In genomic region chr3:126259411-126260391, GRCh38 we compare ENCODE assay signal across 9 cellular contexts.
DNase-seq lines count a peak whose midpoint lies in the region; ATAC-seq and TF ChIP-seq lines count a peak whose summit lies in the region.
"Had no signal": no experiment of that assay in that cellular context is flagged by ENCODE, and none has a peak within 500 bp of the region (broad histone marks: within the 10 kb centered on the region; RNA-seq: fewer than 3 reads in every experiment).

No MANE protein-coding gene starts in this region.

- DNase-seq in 8988T (peak; percentile 41), H7 (peak; percentile 83), left ventricle myocardium superior (peak; percentile 84), T-cell (no peak), natural killer cell (no peak), amniotic stem cell (lab: John Stamatoyannopoulos, UW) (no peak)
- peak; percentile 12 to 24 for DNase-seq in stimulated activated naive CD8-positive, alpha-beta T cell treated with anti-CD3 and anti-CD28 coated beads, Interleukin-15, amount 100 ng/mL, for 72 hours

- no peaks in the 10 kb centered on the region for H3K36me3 ChIP-seq in H7 (replicated peaks; ENCODE audit: control insufficient read depth, insufficient read depth, low read length)

- H3K4me3 ChIP-seq in H7 (ENCODE audit: insufficient read depth, low read depth, low read length) (peak overlapping the region; percentile 21), WI38 (ENCODE audit: low read depth, low read length) (no peak overlapping the region)

- CTCF ChIA-PET in T-cell (lab: Charles Lee), result no interaction called here

- H3K27me3 ChIP-seq in H7 (ENCODE audit: control insufficient read depth, insufficient read depth, low read length), result peaks cover 1% of the 10 kb centered on the region; the same call in 1 of the 2 replicates

- ATAC-seq in left ventricle myocardium superior (peak; percentile 91), T-cell (replicated peaks in 1 of 4) (no peak), natural killer cell (no peak)
- ATAC-seq in stimulated activated naive CD8-positive, alpha-beta T cell treated with anti-CD3 and anti-CD28 coated beads, Interleukin-15, amount 100 ng/mL, for 72 hours, result no peak

- no peaks in the 10 kb centered on the region for H3K9me3 Mint-ChIP-seq in stimulated activated naive CD8-positive, alpha-beta T cell treated with anti-CD3 and anti-CD28 coated beads, Interleukin-15, amount 100 ng/mL, for 72 hours
- H3K9me3 Mint-ChIP-seq in T-cell (no peaks in the 10 kb centered on the region), natural killer cell (no peaks in the 10 kb centered on the region)
- H3K9me3 Mint-ChIP-seq: activated naive CD4-positive, alpha-beta T cell treated with anti-CD3 and anti-CD28 coated beads, Interleukin-2, amount 50 U/mL, for 24 hours had no signal

- POLR2A ChIA-PET in T-cell (lab: Charles Lee), result no interaction called here

- H3K27me3 Mint-ChIP-seq in stimulated activated naive CD8-positive, alpha-beta T cell treated with anti-CD3 and anti-CD28 coated beads, Interleukin-15, amount 100 ng/mL, for 72 hours, result peaks cover 16% of the 10 kb centered on the region
- H3K27me3 Mint-ChIP-seq in T-cell (peaks cover 8 to 21% of the 10 kb centered on the region in 2 donors), natural killer cell (ENCODE audit: low read depth in 2 of 2) (peaks cover 0 to 5% of the 10 kb centered on the region in 2 donors)

- H3K36me3 Mint-ChIP-seq in T-cell, result no peaks in the 10 kb centered on the region
- H3K36me3 Mint-ChIP-seq in natural killer cell, result no peaks in the 10 kb centered on the region
- H3K36me3 Mint-ChIP-seq: activated naive CD4-positive, alpha-beta T cell treated with anti-CD3 and anti-CD28 coated beads, Interleukin-2, amount 50 U/mL, for 24 hours had no signal

- intact Hi-C loops in left ventricle myocardium superior (cut with micrococcal nuclease) (loop anchor here (5.0 to 10.0 kb wide), 2 partner anchors 105 to 133 kb away; partner anchors contain the start of gene CFAP100), natural killer cell (cut with micrococcal nuclease) (no loop called here)

- TF ChIP-seq CTCF in WI38 (IDR thresholded peaks at IDR 0.05; ENCODE audit: low read depth, low read length) (peak; percentile 75), natural killer cell (IDR thresholded peaks at IDR 0.05) (no peak)

- H3K4me3 Mint-ChIP-seq in stimulated activated naive CD8-positive, alpha-beta T cell treated with anti-CD3 and anti-CD28 coated beads, Interleukin-15, amount 100 ng/mL, for 72 hours, result no peak overlapping the region
- H3K4me3 Mint-ChIP-seq in T-cell, result no peak overlapping the region
- H3K4me3 Mint-ChIP-seq in natural killer cell, result no peak overlapping the region
- H3K4me3 Mint-ChIP-seq: activated naive CD4-positive, alpha-beta T cell treated with anti-CD3 and anti-CD28 coated beads, Interleukin-2, amount 50 U/mL, for 24 hours had no signal

- H3K27ac Mint-ChIP-seq in stimulated activated naive CD8-positive, alpha-beta T cell treated with anti-CD3 and anti-CD28 coated beads, Interleukin-15, amount 100 ng/mL, for 72 hours, result peak overlapping the region; percentile 82 to 97
- H3K27ac Mint-ChIP-seq in T-cell (no peak overlapping the region), natural killer cell (peak overlapping the region in 1 of 2 donors; percentile 69)
- H3K27ac Mint-ChIP-seq: activated naive CD4-positive, alpha-beta T cell treated with anti-CD3 and anti-CD28 coated beads, Interleukin-2, amount 50 U/mL, for 24 hours had no signal

- peaks cover 16% of the 10 kb centered on the region for H3K4me1 Mint-ChIP-seq in stimulated activated naive CD8-positive, alpha-beta T cell treated with anti-CD3 and anti-CD28 coated beads, Interleukin-15, amount 100 ng/mL, for 72 hours
- H3K4me1 Mint-ChIP-seq in T-cell, result no peaks in the 10 kb centered on the region
- H3K4me1 Mint-ChIP-seq in natural killer cell, result peaks cover 8 to 15% of the 10 kb centered on the region in 2 donors
- H3K4me1 Mint-ChIP-seq: activated naive CD4-positive, alpha-beta T cell treated with anti-CD3 and anti-CD28 coated beads, Interleukin-2, amount 50 U/mL, for 24 hours had no signal

Comparison
In these comparisons a context has a peak if more than half of its experiments do, and no peak if none do; other contexts are left out.
1. DNase-seq: peak in 8988T (single experiment), H7 (single experiment), left ventricle myocardium superior (single experiment) and stimulated activated naive CD8-positive, alpha-beta T cell treated with anti-CD3 and anti-CD28 coated beads, Interleukin-15, amount 100 ng/mL, for 72 hours (2 of 2); none in T-cell (0 of 34), natural killer cell (single experiment) and amniotic stem cell (single experiment).
2. H3K27ac Mint-ChIP-seq: peak in stimulated activated naive CD8-positive, alpha-beta T cell treated with anti-CD3 and anti-CD28 coated beads, Interleukin-15, amount 100 ng/mL, for 72 hours (2 of 2); none in T-cell (0 of 2).